ENCODE assay signal across 1 cellular context in the genomic region with DNA sequence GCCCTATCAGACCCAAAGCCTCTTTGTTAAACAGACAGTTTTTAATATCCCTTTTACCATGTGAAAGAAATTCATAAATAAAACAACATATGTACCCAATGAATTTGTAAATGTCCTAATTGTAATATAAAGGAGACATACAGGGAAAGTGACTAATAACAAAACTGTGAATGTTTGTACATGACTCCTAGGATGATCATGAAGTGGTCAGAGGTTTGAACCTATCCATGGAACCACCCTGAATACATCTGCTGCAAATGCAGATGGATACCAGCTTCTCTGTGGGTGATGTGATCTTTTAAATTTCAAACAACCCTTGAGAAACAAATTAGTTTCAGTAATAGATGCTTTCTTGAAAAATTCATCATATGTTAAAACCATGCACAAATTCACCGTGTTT.
TF ChIP-seq lines count a peak whose summit lies in the region.

No MANE protein-coding gene starts in this region.

TF ChIP-seq in K562, 482 proteins besides CTCF, POLR2A, EP300 and RAD21:
- TF ChIP-seq, protein P1, sequence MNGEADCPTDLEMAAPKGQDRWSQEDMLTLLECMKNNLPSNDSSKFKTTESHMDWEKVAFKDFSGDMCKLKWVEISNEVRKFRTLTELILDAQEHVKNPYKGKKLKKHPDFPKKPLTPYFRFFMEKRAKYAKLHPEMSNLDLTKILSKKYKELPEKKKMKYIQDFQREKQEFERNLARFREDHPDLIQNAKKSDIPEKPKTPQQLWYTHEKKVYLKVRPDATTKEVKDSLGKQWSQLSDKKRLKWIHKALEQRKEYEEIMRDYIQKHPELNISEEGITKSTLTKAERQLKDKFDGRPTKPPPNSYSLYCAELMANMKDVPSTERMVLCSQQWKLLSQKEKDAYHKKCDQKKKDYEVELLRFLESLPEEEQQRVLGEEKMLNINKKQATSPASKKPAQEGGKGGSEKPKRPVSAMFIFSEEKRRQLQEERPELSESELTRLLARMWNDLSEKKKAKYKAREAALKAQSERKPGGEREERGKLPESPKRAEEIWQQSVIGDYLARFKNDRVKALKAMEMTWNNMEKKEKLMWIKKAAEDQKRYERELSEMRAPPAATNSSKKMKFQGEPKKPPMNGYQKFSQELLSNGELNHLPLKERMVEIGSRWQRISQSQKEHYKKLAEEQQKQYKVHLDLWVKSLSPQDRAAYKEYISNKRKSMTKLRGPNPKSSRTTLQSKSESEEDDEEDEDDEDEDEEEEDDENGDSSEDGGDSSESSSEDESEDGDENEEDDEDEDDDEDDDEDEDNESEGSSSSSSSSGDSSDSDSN (IDR thresholded peaks at IDR 0.05; ENCODE audit: borderline replicate concordance in 1 of 2, low read depth in 2 of 2, low read length in 2 of 2): no peak
- TF ChIP-seq HDGF (IDR thresholded peaks at IDR 0.05) (no peak), RFX7 (CRISPR knock-in tag; IDR thresholded peaks at IDR 0.05) (no peak), FOXA1 (IDR thresholded peaks at IDR 0.05; ENCODE audit: borderline replicate concordance) (no peak), ZNF589 (CRISPR knock-in tag; IDR thresholded peaks at IDR 0.05; ENCODE audit: low read depth) (no peak), NONO (IDR thresholded peaks at IDR 0.05; ENCODE audit: low read depth in 2 of 2, low read length in 1 of 2) (no peak), DMBX1 (CRISPR knock-in tag; IDR thresholded peaks at IDR 0.05; ENCODE audit: borderline replicate concordance) (no peak), KLF10 (CRISPR knock-in tag; IDR thresholded peaks at IDR 0.05) (no peak), ZEB2 (IDR thresholded peaks at IDR 0.05) (no peak), GATAD2A (IDR thresholded peaks at IDR 0.05) (no peak), POLR2H (tag; IDR thresholded peaks at IDR 0.05; ENCODE audit: low read depth) (no peak), MEF2A (IDR thresholded peaks at IDR 0.05; ENCODE audit: control insufficient read depth, low read depth, low read length) (no peak), POU5F1 (IDR thresholded peaks at IDR 0.05; ENCODE audit: borderline replicate concordance, low read depth, low read length, partially characterized antibody) (no peak), ZFP1 (CRISPR knock-in tag; IDR thresholded peaks at IDR 0.05) (no peak), CBX1 (IDR thresholded peaks at IDR 0.05; ENCODE audit: low read depth) (no peak), NELFE (IDR thresholded peaks at IDR 0.05; ENCODE audit: insufficient read depth, insufficient read length) (no peak), CXXC5 (CRISPR knock-in tag; IDR thresholded peaks at IDR 0.05) (no peak), GATAD2B (IDR thresholded peaks at IDR 0.05; ENCODE audit: borderline replicate concordance) (no peak)
- TF ChIP-seq, protein P2, sequence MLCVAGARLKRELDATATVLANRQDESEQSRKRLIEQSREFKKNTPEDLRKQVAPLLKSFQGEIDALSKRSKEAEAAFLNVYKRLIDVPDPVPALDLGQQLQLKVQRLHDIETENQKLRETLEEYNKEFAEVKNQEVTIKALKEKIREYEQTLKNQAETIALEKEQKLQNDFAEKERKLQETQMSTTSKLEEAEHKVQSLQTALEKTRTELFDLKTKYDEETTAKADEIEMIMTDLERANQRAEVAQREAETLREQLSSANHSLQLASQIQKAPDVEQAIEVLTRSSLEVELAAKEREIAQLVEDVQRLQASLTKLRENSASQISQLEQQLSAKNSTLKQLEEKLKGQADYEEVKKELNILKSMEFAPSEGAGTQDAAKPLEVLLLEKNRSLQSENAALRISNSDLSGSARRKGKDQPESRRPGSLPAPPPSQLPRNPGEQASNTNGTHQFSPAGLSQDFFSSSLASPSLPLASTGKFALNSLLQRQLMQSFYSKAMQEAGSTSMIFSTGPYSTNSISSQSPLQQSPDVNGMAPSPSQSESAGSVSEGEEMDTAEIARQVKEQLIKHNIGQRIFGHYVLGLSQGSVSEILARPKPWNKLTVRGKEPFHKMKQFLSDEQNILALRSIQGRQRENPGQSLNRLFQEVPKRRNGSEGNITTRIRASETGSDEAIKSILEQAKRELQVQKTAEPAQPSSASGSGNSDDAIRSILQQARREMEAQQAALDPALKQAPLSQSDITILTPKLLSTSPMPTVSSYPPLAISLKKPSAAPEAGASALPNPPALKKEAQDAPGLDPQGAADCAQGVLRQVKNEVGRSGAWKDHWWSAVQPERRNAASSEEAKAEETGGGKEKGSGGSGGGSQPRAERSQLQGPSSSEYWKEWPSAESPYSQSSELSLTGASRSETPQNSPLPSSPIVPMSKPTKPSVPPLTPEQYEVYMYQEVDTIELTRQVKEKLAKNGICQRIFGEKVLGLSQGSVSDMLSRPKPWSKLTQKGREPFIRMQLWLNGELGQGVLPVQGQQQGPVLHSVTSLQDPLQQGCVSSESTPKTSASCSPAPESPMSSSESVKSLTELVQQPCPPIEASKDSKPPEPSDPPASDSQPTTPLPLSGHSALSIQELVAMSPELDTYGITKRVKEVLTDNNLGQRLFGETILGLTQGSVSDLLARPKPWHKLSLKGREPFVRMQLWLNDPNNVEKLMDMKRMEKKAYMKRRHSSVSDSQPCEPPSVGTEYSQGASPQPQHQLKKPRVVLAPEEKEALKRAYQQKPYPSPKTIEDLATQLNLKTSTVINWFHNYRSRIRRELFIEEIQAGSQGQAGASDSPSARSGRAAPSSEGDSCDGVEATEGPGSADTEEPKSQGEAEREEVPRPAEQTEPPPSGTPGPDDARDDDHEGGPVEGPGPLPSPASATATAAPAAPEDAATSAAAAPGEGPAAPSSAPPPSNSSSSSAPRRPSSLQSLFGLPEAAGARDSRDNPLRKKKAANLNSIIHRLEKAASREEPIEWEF (CRISPR knock-in tag; IDR thresholded peaks at IDR 0.05): no peak
- TF ChIP-seq, protein P3, sequence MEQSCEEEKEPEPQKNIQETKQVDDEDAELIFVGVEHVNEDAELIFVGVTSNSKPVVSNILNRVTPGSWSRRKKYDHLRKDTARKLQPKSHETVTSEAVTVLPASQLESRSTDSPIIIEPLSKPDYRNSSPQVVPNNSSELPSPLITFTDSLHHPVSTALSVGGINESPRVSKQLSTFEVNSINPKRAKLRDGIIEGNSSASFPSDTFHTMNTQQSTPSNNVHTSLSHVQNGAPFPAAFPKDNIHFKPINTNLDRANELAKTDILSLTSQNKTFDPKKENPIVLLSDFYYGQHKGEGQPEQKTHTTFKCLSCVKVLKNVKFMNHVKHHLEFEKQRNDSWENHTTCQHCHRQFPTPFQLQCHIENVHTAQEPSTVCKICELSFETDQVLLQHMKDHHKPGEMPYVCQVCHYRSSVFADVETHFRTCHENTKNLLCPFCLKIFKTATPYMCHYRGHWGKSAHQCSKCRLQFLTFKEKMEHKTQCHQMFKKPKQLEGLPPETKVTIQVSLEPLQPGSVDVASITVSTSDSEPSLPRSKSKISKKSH (CRISPR knock-in tag; IDR thresholded peaks at IDR 0.05): no peak
